Comparison of ENCODE assay signal across 10 cellular contexts in genomic region chr7:17408245-17408903, GRCh38.
DNase-seq lines count a peak whose midpoint lies in the region; ATAC-seq and TF ChIP-seq lines count a peak whose summit lies in the region.
"Had no signal": no experiment of that assay in that cellular context is flagged by ENCODE, and none has a peak within 500 bp of the region (broad histone marks: within the 10 kb centered on the region; RNA-seq: fewer than 3 reads in every experiment).

No MANE protein-coding gene starts in this region.

- H3K36me3 Mint-ChIP-seq in osteocyte (ENCODE audit: unreplicated experiment), result no peaks in the 10 kb centered on the region

- peaks cover 38% of the 10 kb centered on the region for H3K4me1 Mint-ChIP-seq in osteocyte (ENCODE audit: unreplicated experiment)

- H3K9me2 ChIP-seq in PC-9 (ENCODE audit: insufficient read depth), result 0 out of 2 replicates have a peak, but pooled peaks cover 3% of the 10 kb centered on the region

- H3K79me2 ChIP-seq in PC-9 (ENCODE audit: low read depth), result no peaks in the 10 kb centered on the region

- H3K4me3 ChIP-seq in PC-9, result peak overlapping the region; percentile 4; the same call in 1 of the 2 replicates

- H3K27me3 ChIP-seq in PC-9 (ENCODE audit: insufficient read depth, low read depth), result no peaks in the 10 kb centered on the region

- peak overlapping the region; percentile 52 for H3K4me2 ChIP-seq in PC-9
- H3K4me2 ChIP-seq: KMS-11 had no signal

- no peak for TF ChIP-seq CTCF in PC-9 (conservative IDR thresholded peaks at IDR 0.05)
- no peak for TF ChIP-seq CTCF in osteocyte (IDR thresholded peaks at IDR 0.05)

- peak; percentile 95 for DNase-seq in EL
- DNase-seq in PC-9, result peak; percentile 79 to 97
- DNase-seq in epithelial cell of prostate (ENCODE audit: low read depth, low spot score), result peak; percentile 77
- no peak for DNase-seq in osteocyte (ENCODE audit: extremely low spot score, unreplicated experiment)
- no peak for DNase-seq in retina
- no peak for DNase-seq in DMS153 (lab: John Stamatoyannopoulos, UW)

- CTCF ChIA-PET in PC-9 (lab: Charles Lee), result interaction anchor here (0.8 kb wide), 1 partner anchor 38 kb away, joined by 4 read pairs; no protein-coding TSS in a partner anchor

- ATAC-seq in HG03108 (IDR thresholded peaks at IDR 0.05; ENCODE audit: unreplicated experiment), result no peak
- ATAC-seq in GM21515 (IDR thresholded peaks at IDR 0.05; ENCODE audit: unreplicated experiment), result no peak

- H3K4me1 ChIP-seq in PC-9 (replicated peaks; ENCODE audit: insufficient read depth), result peaks cover 57% of the 10 kb centered on the region

- no peaks in the 10 kb centered on the region for H3K9me3 Mint-ChIP-seq in osteocyte (ENCODE audit: unreplicated experiment)
- H3K9me3 Mint-ChIP-seq: activated T-cell treated with anti-CD3 and anti-CD28 coated beads, Interleukin-2, amount 50 U/mL, for 72 hours had no signal

- H2AFZ ChIP-seq in PC-9, result no peak overlapping the region

- H3K27ac Mint-ChIP-seq in osteocyte (ENCODE audit: unreplicated experiment), result peak overlapping the region; percentile 82
- H3K27ac Mint-ChIP-seq: activated T-cell treated with anti-CD3 and anti-CD28 coated beads, Interleukin-2, amount 50 U/mL, for 72 hours had no signal

- peak overlapping the region; percentile 73 for H3K27ac ChIP-seq in PC-9
- peak overlapping the region; percentile 48 for H3K27ac ChIP-seq in epithelial cell of prostate
- H3K27ac ChIP-seq: KMS-11 had no signal

- BruUV-seq in PC-9 (replicated peaks; lab: Mats Ljungman, UMichigan), result no TSS peak

- POLR2A ChIA-PET in PC-9 (lab: Charles Lee; ENCODE audit: unreplicated experiment), result interaction anchor here (0.6 to 0.7 kb wide), 2 partner anchors 970 to 1045 kb away, joined by 6 read pairs; no protein-coding TSS in a partner anchor

- H3K4me3 Mint-ChIP-seq in osteocyte (ENCODE audit: unreplicated experiment), result no peak overlapping the region
- H3K4me3 Mint-ChIP-seq: activated T-cell treated with anti-CD3 and anti-CD28 coated beads, Interleukin-2, amount 50 U/mL, for 72 hours had no signal

- H3F3A ChIP-seq in PC-9 (ENCODE audit: insufficient read depth, low read depth), result peaks cover 19% of the 10 kb centered on the region

- H3K36me3 ChIP-seq in PC-9 (ENCODE audit: low read depth), result no peaks in the 10 kb centered on the region

- no peaks in the 10 kb centered on the region for H3K27me3 Mint-ChIP-seq in osteocyte (ENCODE audit: unreplicated experiment)

- no peaks in the 10 kb centered on the region for H4K20me1 ChIP-seq in PC-9 (ENCODE audit: insufficient read depth)

- H3K9me3 ChIP-seq in PC-9 (ENCODE audit: insufficient read depth, low read depth), result peaks cover 25% of the 10 kb centered on the region; the same call in 1 of the 2 replicates

- intact Hi-C loops in PC-9 (cut with micrococcal nuclease; ENCODE audit: unreplicated experiment), result loop anchor here (1.0 to 5.0 kb wide), 3 partner anchors 36 to 200 kb away; no protein-coding TSS in a partner anchor

Comparison
In these comparisons a context has a peak if more than half of its experiments do, and no peak if none do; other contexts are left out.
1. DNase-seq: peak in EL (single experiment), PC-9 (2 of 2) and epithelial cell of prostate (single experiment); none in osteocyte (single experiment), retina (single experiment) and DMS153 (single experiment).